In genomic region chr18:2997846-2998599, GRCh38 we compare ENCODE assay signal across 10 cellular contexts. TPM values are rescaled to one million over a fixed set of nuclear protein-coding genes. Genes with fewer than 3 reads are reported as not detected.
DNase-seq lines count a peak whose midpoint lies in the region; ATAC-seq and TF ChIP-seq lines count a peak whose summit lies in the region.
"Had no signal": no experiment of that assay in that cellular context is flagged by ENCODE, and none has a peak within 500 bp of the region (broad histone marks: within the 10 kb centered on the region; RNA-seq: fewer than 3 reads in every experiment).

No MANE protein-coding gene starts in this region.

- H3K27me3 Mint-ChIP-seq in activated T-cell treated with anti-CD3 and anti-CD28 coated beads, Interleukin-2, amount 50 U/mL, for 24 hours = no peaks in the 10 kb centered on the region

- H3K4me1 ChIP-seq in mesenchymal stem cell (ENCODE audit: control insufficient read depth, insufficient read depth, low read depth, low read length) = peaks cover 6% of the 10 kb centered on the region
- H3K4me1 ChIP-seq in tibial artery = peaks cover 7 to 95% (median 45%) of the 10 kb centered on the region in 4 donors

- TF ChIP-seq CTCF in tibial artery (IDR thresholded peaks at IDR 0.05) = no peak

- H2BK120ac ChIP-seq in mesenchymal stem cell (ENCODE audit: low read depth, low read length) = no peak overlapping the region

- 76% methylated on average over 3 of the region's 4 CpGs for WGBS in mesenchymal stem cell

- peak overlapping the region in 1 of 2 experiments; percentile 71 for H2BK12ac ChIP-seq in mesenchymal stem cell (ENCODE audit: low read length in 2 of 2)

- ATAC-seq in GM21528 (IDR thresholded peaks at IDR 0.05; ENCODE audit: low FRiP score, unreplicated experiment) (no peak), GM21515 (IDR thresholded peaks at IDR 0.05; ENCODE audit: unreplicated experiment) (no peak)

- H3K27me3 ChIP-seq in mesenchymal stem cell (ENCODE audit: control insufficient read depth in 1 of 2, insufficient read depth in 1 of 2, low read length in 2 of 2) = no peaks in the 10 kb centered on the region
- no peaks in the 10 kb centered on the region for H3K27me3 ChIP-seq in tibial artery

- H4K8ac ChIP-seq in mesenchymal stem cell (ENCODE audit: low read length) = peak overlapping the region; percentile 47

- peak overlapping the region; percentile 23 to 52 for H3K18ac ChIP-seq in mesenchymal stem cell (ENCODE audit: low read depth in 1 of 2, low read length in 2 of 2)

- H2BK5ac ChIP-seq in mesenchymal stem cell (ENCODE audit: low read depth, low read length, poor library complexity, severe bottlenecking) = no peak overlapping the region

- H3K36me3 ChIP-seq in mesenchymal stem cell (ENCODE audit: control insufficient read depth in 1 of 2, insufficient read depth in 2 of 2, low read depth in 1 of 2, low read length in 2 of 2) (peaks cover 3 to 15% of the 10 kb centered on the region in 2 experiments), tibial artery (no peaks in the 10 kb centered on the region)

- no peaks in the 10 kb centered on the region for H3K9me3 Mint-ChIP-seq in activated T-cell treated with anti-CD3 and anti-CD28 coated beads, Interleukin-2, amount 50 U/mL, for 24 hours

- H3K4me3 ChIP-seq in mesenchymal stem cell (ENCODE audit: insufficient read depth in 1 of 2, low read depth in 1 of 2, low read length in 2 of 2) (no peak overlapping the region), tibial artery (peak overlapping the region in 1 of 2 donors; percentile 1)
- H3K4me3 ChIP-seq: skin epidermis had no signal

- no peak overlapping the region for H2AK5ac ChIP-seq in mesenchymal stem cell (ENCODE audit: low read length, severe bottlenecking)

- no peak for DNase-seq in activated T-cell treated with anti-CD3 and anti-CD28 coated beads, Interleukin-2, amount 50 U/mL, for 24 hours
- DNase-seq in activated T-cell treated with anti-CD3 and anti-CD28 coated beads for 4 hours (no peak), caudate nucleus (lab: John Stamatoyannopoulos, UW) (peak in 7 of 61 donors; percentile 3 to 53 (median 16)), mesenchymal stem cell (peak; percentile 33), tibial artery (peak; percentile 53 to 80), NCI-H2081 (lab: John Stamatoyannopoulos, UW) (no peak)
- DNase-seq: effector CD8-positive, alpha-beta T cell had no signal

- H3K4me2 ChIP-seq in mesenchymal stem cell (ENCODE audit: low read length, poor library complexity, severe bottlenecking) = no peak overlapping the region

- peaks cover 66% of the 10 kb centered on the region for H3K36me3 Mint-ChIP-seq in activated T-cell treated with anti-CD3 and anti-CD28 coated beads, Interleukin-2, amount 50 U/mL, for 24 hours (ENCODE audit: low read depth)

- peak overlapping the region; percentile 91 for H3K27ac Mint-ChIP-seq in activated T-cell treated with anti-CD3 and anti-CD28 coated beads, Interleukin-2, amount 50 U/mL, for 24 hours

- H3K9ac ChIP-seq in mesenchymal stem cell (ENCODE audit: low read length) = peak overlapping the region; percentile 10

- peak overlapping the region; percentile 91 for H3K27ac ChIP-seq in caudate nucleus (ENCODE audit: low read depth, low read length)
- H3K27ac ChIP-seq in mesenchymal stem cell (ENCODE audit: low read length, poor library complexity, severe bottlenecking) = no peak overlapping the region
- peak overlapping the region; percentile 87 to 90 for H3K27ac ChIP-seq in tibial artery

- intact Hi-C loops in tibial artery (cut with DNase I; ENCODE audit: low total_unique reads) = loop anchor here (5.0 to 10.0 kb wide), 2 partner anchors 63 to 249 kb away; partner anchors contain the start of gene MYL12A

- H3K9me3 ChIP-seq in mesenchymal stem cell (ENCODE audit: control insufficient read depth, low read length) (no peaks in the 10 kb centered on the region), tibial artery (no peaks in the 10 kb centered on the region)

- H3K79me1 ChIP-seq in mesenchymal stem cell (replicated peaks; ENCODE audit: low read length, poor library complexity, severe bottlenecking) = peaks cover 13% of the 10 kb centered on the region

- peak overlapping the region; percentile 43 for H3K4me3 Mint-ChIP-seq in activated T-cell treated with anti-CD3 and anti-CD28 coated beads, Interleukin-2, amount 50 U/mL, for 24 hours

- H3K4ac ChIP-seq in mesenchymal stem cell (ENCODE audit: low read depth in 1 of 2, low read length in 2 of 2) = peak overlapping the region in 1 of 2 experiments; percentile 38

- peak overlapping the region in 1 of 2 experiments; percentile 73 for H3K14ac ChIP-seq in mesenchymal stem cell (ENCODE audit: low read length in 2 of 2)

- no peak overlapping the region for H2BK15ac ChIP-seq in mesenchymal stem cell (ENCODE audit: low read depth, poor library complexity, severe bottlenecking)

- H2AFZ ChIP-seq in mesenchymal stem cell (ENCODE audit: low read depth, low read length) = no peak overlapping the region

- H4K91ac ChIP-seq in mesenchymal stem cell (ENCODE audit: low read length) = no peak overlapping the region

- H3K4me1 Mint-ChIP-seq in activated T-cell treated with anti-CD3 and anti-CD28 coated beads, Interleukin-2, amount 50 U/mL, for 24 hours (ENCODE audit: low read depth) = peaks cover 83% of the 10 kb centered on the region

- H3K23ac ChIP-seq in mesenchymal stem cell (ENCODE audit: low read length in 2 of 2) = no peak overlapping the region

RNA-seq across cellular contexts. Expression of gene LPIN2, which starts 14.9 kb away (rescaled TPM):
- 28.4 TPM for polyA plus RNA-seq in mesenchymal stem cell (2013, experiment 1 of 2)
- 28.0 TPM for polyA plus RNA-seq in mesenchymal stem cell (2013, experiment 2 of 2)

Comparison
In these comparisons a context has a peak if more than half of its experiments do, and no peak if none do; other contexts are left out.
1. DNase-seq: peak in mesenchymal stem cell (single experiment) and tibial artery (2 of 2); none in activated T-cell treated with anti-CD3 and anti-CD28 coated beads, Interleukin-2, amount 50 U/mL, for 24 hours (single experiment), activated T-cell treated with anti-CD3 and anti-CD28 coated beads for 4 hours (single experiment) and NCI-H2081 (0 of 2).